Comparison of ENCODE assay signal across 12 cellular contexts in genomic region chr12:47868041-47868440, GRCh38. TPM values are rescaled to one million over a fixed set of nuclear protein-coding genes. Genes with fewer than 3 reads are reported as not detected.
DNase-seq lines count a peak whose midpoint lies in the region; ATAC-seq and TF ChIP-seq lines count a peak whose summit lies in the region.
"Had no signal": no experiment of that assay in that cellular context is flagged by ENCODE, and none has a peak within 500 bp of the region (broad histone marks: within the 10 kb centered on the region; RNA-seq: fewer than 3 reads in every experiment).

No MANE protein-coding gene starts in this region.

- no peaks in the 10 kb centered on the region for H3F3A ChIP-seq in GM23338 (replicated peaks; ENCODE audit: low read depth)

- no peaks in the 10 kb centered on the region for H3K27me3 Mint-ChIP-seq in activated CD8-positive, alpha-beta T cell treated with anti-CD3 and anti-CD28 coated beads, Interleukin-2, amount 10 ng/mL, durations not matched to agents 7 days and 5 days (ENCODE audit: low read depth)
- peaks cover 4% of the 10 kb centered on the region for H3K27me3 Mint-ChIP-seq in GM23338 (ENCODE audit: insufficient read depth, low read depth, poor library complexity)

- no peaks in the 10 kb centered on the region for H3K9me3 Mint-ChIP-seq in activated CD8-positive, alpha-beta T cell treated with anti-CD3 and anti-CD28 coated beads, Interleukin-2, amount 10 ng/mL, durations not matched to agents 7 days and 5 days (ENCODE audit: insufficient read depth)
- no peaks in the 10 kb centered on the region; the same call in 2 of the 3 replicates for H3K9me3 Mint-ChIP-seq in GM23338

- H3K27ac Mint-ChIP-seq in activated CD8-positive, alpha-beta T cell treated with anti-CD3 and anti-CD28 coated beads, Interleukin-2, amount 10 ng/mL, durations not matched to agents 7 days and 5 days, result peak overlapping the region; percentile 74
- H3K27ac Mint-ChIP-seq in GM23338, result no peak overlapping the region

- H3K4me2 ChIP-seq in GM23338, result no peak overlapping the region

- peaks cover 18% of the 10 kb centered on the region for H3K36me3 Mint-ChIP-seq in activated CD8-positive, alpha-beta T cell treated with anti-CD3 and anti-CD28 coated beads, Interleukin-2, amount 10 ng/mL, durations not matched to agents 7 days and 5 days (ENCODE audit: low read depth)
- H3K36me3 Mint-ChIP-seq in GM23338 (ENCODE audit: low read depth), result no peaks in the 10 kb centered on the region; the same call in 2 of the 3 replicates

- H3K9me3 ChIP-seq in spleen, result no peaks in the 10 kb centered on the region
- H3K9me3 ChIP-seq: neutrophil had no signal

- H2AFZ ChIP-seq in GM23338, result no peak overlapping the region

- H3K4me3 ChIP-seq in spleen (no peak overlapping the region), GM23338 (no peak overlapping the region)
- H3K4me3 ChIP-seq: cardiac muscle cell had no signal

- H3K4me1 Mint-ChIP-seq in activated CD8-positive, alpha-beta T cell treated with anti-CD3 and anti-CD28 coated beads, Interleukin-2, amount 10 ng/mL, durations not matched to agents 7 days and 5 days (ENCODE audit: low read depth), result peaks cover 58% of the 10 kb centered on the region
- no peaks in the 10 kb centered on the region for H3K4me1 Mint-ChIP-seq in GM23338

- TF ChIP-seq CTCF in spleen (IDR thresholded peaks at IDR 0.05 in 8 of 11, conservative IDR thresholded peaks at IDR 0.05 in 3 of 11) (no peak), GM23338 (conservative IDR thresholded peaks at IDR 0.05; ENCODE audit: low read depth in 2 of 2) (no peak)

- H3K4me1 ChIP-seq in spleen (peaks cover 0 to 38% (median 24%) of the 10 kb centered on the region in 6 donors), GM23338 (ENCODE audit: insufficient read depth) (no peaks in the 10 kb centered on the region)

- ATAC-seq in HG02884 (IDR thresholded peaks at IDR 0.05; ENCODE audit: unreplicated experiment) (peak; percentile 2), HG02973 (IDR thresholded peaks at IDR 0.05; ENCODE audit: unreplicated experiment) (no peak), GM23338 (no peak)
- ATAC-seq in activated CD8-positive, alpha-beta T cell treated with anti-CD3 and anti-CD28 coated beads, Interleukin-2, amount 10 ng/mL, durations not matched to agents 7 days and 5 days, result no peak

- DNase-seq in activated effector memory CD4-positive, alpha-beta T cell treated with anti-CD3 and anti-CD28 coated beads, Interleukin-2, amount 50 U/mL, for 16 hours, result peak; percentile 31
- no peak for DNase-seq in activated effector memory CD4-positive, alpha-beta T cell treated with Interleukin-2 at 50 U/mL for 16 hours
- no peak for DNase-seq in activated CD8-positive, alpha-beta T cell treated with anti-CD3 and anti-CD28 coated beads, Interleukin-2, amount 10 ng/mL, durations not matched to agents 7 days and 5 days
- DNase-seq in spleen, result peak; percentile 55
- no peak for DNase-seq in NCI-H774 (lab: John Stamatoyannopoulos, UW)
- no peak for DNase-seq in GM23338 (ENCODE audit: low spot score)
- DNase-seq: NCI-H526 treated with DMSO at 0.1 percent for 48 hours had no signal

- H4K20me1 ChIP-seq in GM23338 (replicated peaks; ENCODE audit: insufficient read depth), result no peaks in the 10 kb centered on the region; the same call in 1 of the 2 replicates

- H3K9me2 ChIP-seq in GM23338 (ENCODE audit: insufficient read depth), result 0 out of 2 replicates have a peak, but pooled peaks cover 2% of the 10 kb centered on the region

- intact Hi-C loops in spleen (cut with DNase I; ENCODE audit: low total_unique reads), result no loop called here

- TF ChIP-seq POLR2A in spleen (IDR thresholded peaks at IDR 0.05), result no peak

- H3K27ac ChIP-seq in spleen, result peak overlapping the region in 4 of 8 donors; percentile 46 to 65 (median 52)
- H3K27ac ChIP-seq in GM23338 (ENCODE audit: low read depth), result no peak overlapping the region
- H3K27ac ChIP-seq: cardiac muscle cell, neutrophil, VCaP had no signal

- POLR2A ChIA-PET in activated CD8-positive, alpha-beta T cell treated with anti-CD3 and anti-CD28 coated beads, Interleukin-2, amount 10 ng/mL, durations not matched to agents 7 days and 5 days (lab: Charles Lee), result interaction anchor here (0.5 to 1.7 kb wide), 5 partner anchors 15 to 1824 kb away, joined by 4 to 6 read pairs (median 4); no protein-coding TSS in a partner anchor

- CTCF ChIA-PET in activated CD8-positive, alpha-beta T cell treated with anti-CD3 and anti-CD28 coated beads, Interleukin-2, amount 10 ng/mL, durations not matched to agents 7 days and 5 days (lab: Charles Lee), result interaction anchor here (0.6 to 4.0 kb wide), 7 partner anchors 12 to 126 kb away, joined by 3 to 58 read pairs (median 4); partner anchors contain the start of gene TMEM106C

- H3K79me2 ChIP-seq in GM23338 (replicated peaks; ENCODE audit: insufficient read depth), result no peaks in the 10 kb centered on the region

- H3K27me3 ChIP-seq in spleen (replicated peaks in 1 of 7) (no peaks in the 10 kb centered on the region), GM23338 (ENCODE audit: insufficient read depth) (no peaks in the 10 kb centered on the region)
- H3K27me3 ChIP-seq: cardiac muscle cell, neutrophil had no signal

- no peak overlapping the region for H3K4me3 Mint-ChIP-seq in activated CD8-positive, alpha-beta T cell treated with anti-CD3 and anti-CD28 coated beads, Interleukin-2, amount 10 ng/mL, durations not matched to agents 7 days and 5 days
- H3K4me3 Mint-ChIP-seq in GM23338, result no peak overlapping the region

- 83 to 89% (median 87%) methylated on average over 2 of the region's 2 CpGs for WGBS in spleen, 5 donors

- peaks cover 0 to 20% (median 0%) of the 10 kb centered on the region in 6 donors for H3K36me3 ChIP-seq in spleen
- H3K36me3 ChIP-seq in GM23338 (ENCODE audit: insufficient read depth), result no peaks in the 10 kb centered on the region
- H3K36me3 ChIP-seq: cardiac muscle cell had no signal

TF ChIP-seq in GM23338, 12 proteins besides CTCF, POLR2A, EP300 and RAD21 (continues in another document):
- TF ChIP-seq EZH2phosphoT487 (IDR thresholded peaks at IDR 0.05; ENCODE audit: unreplicated experiment), result no peak
- TF ChIP-seq JUNB (IDR thresholded peaks at IDR 0.05; ENCODE audit: unreplicated experiment), result no peak
- TF ChIP-seq, protein P1, sequence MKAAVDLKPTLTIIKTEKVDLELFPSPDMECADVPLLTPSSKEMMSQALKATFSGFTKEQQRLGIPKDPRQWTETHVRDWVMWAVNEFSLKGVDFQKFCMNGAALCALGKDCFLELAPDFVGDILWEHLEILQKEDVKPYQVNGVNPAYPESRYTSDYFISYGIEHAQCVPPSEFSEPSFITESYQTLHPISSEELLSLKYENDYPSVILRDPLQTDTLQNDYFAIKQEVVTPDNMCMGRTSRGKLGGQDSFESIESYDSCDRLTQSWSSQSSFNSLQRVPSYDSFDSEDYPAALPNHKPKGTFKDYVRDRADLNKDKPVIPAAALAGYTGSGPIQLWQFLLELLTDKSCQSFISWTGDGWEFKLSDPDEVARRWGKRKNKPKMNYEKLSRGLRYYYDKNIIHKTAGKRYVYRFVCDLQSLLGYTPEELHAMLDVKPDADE (IDR thresholded peaks at IDR 0.05), result no peak
- no peak for TF ChIP-seq CREB1 (CRISPR knock-in tag; IDR thresholded peaks at IDR 0.05; ENCODE audit: low read depth)
- TF ChIP-seq REST (IDR thresholded peaks at IDR 0.05; ENCODE audit: unreplicated experiment), result no peak
- TF ChIP-seq POLR2AphosphoS5 (IDR thresholded peaks at IDR 0.05; ENCODE audit: low read depth), result no peak
- TF ChIP-seq ZNF114 (CRISPR knock-in tag; IDR thresholded peaks at IDR 0.05), result no peak
- TF ChIP-seq EZH2 (IDR thresholded peaks at IDR 0.05; ENCODE audit: low read depth, unreplicated experiment), result no peak
- no peak for TF ChIP-seq NANOG (IDR thresholded peaks at IDR 0.05; ENCODE audit: borderline replicate concordance)
- TF ChIP-seq ZNF331 (CRISPR knock-in tag; IDR thresholded peaks at IDR 0.05; ENCODE audit: low read depth), result no peak
- no peak for TF ChIP-seq STAT1 (IDR thresholded peaks at IDR 0.05; ENCODE audit: unreplicated experiment)

RNA-seq across cellular contexts. Expression of gene VDR, which starts 36.8 kb away (rescaled TPM):
- total RNA-seq in activated CD8-positive, alpha-beta T cell treated with anti-CD3 and anti-CD28 coated beads, Interleukin-2, amount 10 ng/mL, durations not matched to agents 7 days and 5 days, result 10 to 100 TPM; 13.2 to 14.5 TPM
- total RNA-seq in spleen, result 10 to 100 TPM in 1 of 7 donors, 1 to 10 TPM in 6; 5.5 to 10.5 (median 6.4) TPM
- polyA plus RNA-seq in spleen (under 1 TPM; 0.70 to 0.89 (median 0.83) TPM), GM23338 (2016; fragmentation: Nextera tagmentation; extraction: Ambion mirVana) (0.35 and 0.37 TPM in 2 replicates)
- total RNA-seq in GM23338 (2014; rRNA removed; shearing (Covaris generic)), result 1.1 and 1.4 TPM in 2 replicates
- total RNA-seq: cardiac muscle cell had no signal
- polyA plus RNA-seq: cardiac muscle cell had no signal

RNA-seq across cellular contexts. Expression of gene HDAC7, which starts 48.3 kb away (rescaled TPM):
- total RNA-seq in activated CD8-positive, alpha-beta T cell treated with anti-CD3 and anti-CD28 coated beads, Interleukin-2, amount 10 ng/mL, durations not matched to agents 7 days and 5 days, result 100 to 1,000 TPM; 180 to 207 TPM
- total RNA-seq in spleen, result 100 to 1,000 TPM in 5 of 7 donors, 10 to 100 TPM in 2; 74.9 to 158 (median 132) TPM
- 10 to 100 TPM; 39.6 to 76.7 (median 52.2) TPM for polyA plus RNA-seq in spleen
- total RNA-seq in GM23338 (2014; rRNA removed; shearing (Covaris generic)), result 55.1 and 60.1 TPM in 2 replicates
- 37.3 and 41.3 TPM in 2 replicates for polyA plus RNA-seq in GM23338 (2016; fragmentation: Nextera tagmentation; extraction: Ambion mirVana)

Comparison
In these comparisons a context has a peak if more than half of its experiments do, and no peak if none do; other contexts are left out.
1. DNase-seq: peak in activated effector memory CD4-positive, alpha-beta T cell treated with anti-CD3 and anti-CD28 coated beads, Interleukin-2, amount 50 U/mL, for 16 hours (single experiment) and spleen (single experiment); none in activated effector memory CD4-positive, alpha-beta T cell treated with Interleukin-2 at 50 U/mL for 16 hours (single experiment), activated CD8-positive, alpha-beta T cell treated with anti-CD3 and anti-CD28 coated beads, Interleukin-2, amount 10 ng/mL, durations not matched to agents 7 days and 5 days (single experiment), NCI-H774 (single experiment) and GM23338 (single experiment).